11 cellular contexts compared by ENCODE assay signal in genomic region chr12:26845984-26846383, GRCh38. TPM values are rescaled to one million over a fixed set of nuclear protein-coding genes. Genes with fewer than 3 reads are reported as not detected.
A peak's percentile ranks its signal among the peaks of the same experiment; 100 is the strongest.
DNase-seq lines count a peak whose midpoint lies in the region; ATAC-seq and TF ChIP-seq lines count a peak whose summit lies in the region.
"Had no signal": no experiment of that assay in that cellular context is flagged by ENCODE, and none has a peak within 500 bp of the region (broad histone marks: within the 10 kb centered on the region; RNA-seq: fewer than 3 reads in every experiment).

No MANE protein-coding gene starts in this region.

- no peak overlapping the region for H3K4me3 Mint-ChIP-seq in CD4-positive, alpha-beta memory T cell
- no peak overlapping the region for H3K4me3 Mint-ChIP-seq in effector memory CD8-positive, alpha-beta T cell

- peak overlapping the region; percentile 30 for H3K4me2 ChIP-seq in osteoblast (ENCODE audit: insufficient read depth, low read length)

- DNase-seq in ELF-1 (ENCODE audit: low read depth, low spot score) (peak; percentile 18), NCI-H226 (peak; percentile 97), fibroblast of pulmonary artery (ENCODE audit: low read depth) (peak; percentile 98), osteoblast (ENCODE audit: insufficient read length, low spot score, missing footprints) (peak; percentile 86)
- no peak for DNase-seq in CD4-positive, alpha-beta memory T cell
- DNase-seq in effector memory CD8-positive, alpha-beta T cell = no peak
- DNase-seq: NCI-H2171, nucleus accumbens had no signal

- peaks cover 0 to 2% (median 0%) of the 10 kb centered on the region in 4 donors for H3K4me1 Mint-ChIP-seq in CD4-positive, alpha-beta memory T cell
- H3K4me1 Mint-ChIP-seq in effector memory CD8-positive, alpha-beta T cell (ENCODE audit: low read depth in 2 of 2) = peaks cover 0 to 3% of the 10 kb centered on the region in 2 donors

- H4K20me1 ChIP-seq in osteoblast (ENCODE audit: insufficient read depth, low read length) = no peaks in the 10 kb centered on the region

- H3K4me1 ChIP-seq in osteoblast (ENCODE audit: insufficient read depth, low read length) = peaks cover 7% of the 10 kb centered on the region
- H3K4me1 ChIP-seq in CD4-positive, alpha-beta memory T cell (ENCODE audit: insufficient read depth, low read length) = no peaks in the 10 kb centered on the region

- H3K9me3 ChIP-seq in osteoblast (ENCODE audit: low read depth, low read length) = no peaks in the 10 kb centered on the region
- H3K9me3 ChIP-seq in CD4-positive, alpha-beta memory T cell (ENCODE audit: control insufficient read depth in 1 of 2, low read length in 2 of 2) = no peaks in the 10 kb centered on the region

- intact Hi-C loops in CD4-positive, alpha-beta memory T cell (cut with micrococcal nuclease) = loop anchor here (1.0 kb wide), 1 partner anchor 13 kb away; the partner anchor contains the start of gene ITPR2

- POLR2A ChIA-PET in CD4-positive, alpha-beta memory T cell (lab: Charles Lee; ENCODE audit: partially characterized antibody) = no interaction called here

- H3K36me3 ChIP-seq in osteoblast (ENCODE audit: insufficient read depth, low read length) = no peaks in the 10 kb centered on the region
- H3K36me3 ChIP-seq in CD4-positive, alpha-beta memory T cell (ENCODE audit: insufficient read depth, low read length) = no peaks in the 10 kb centered on the region

- H3K27me3 ChIP-seq in osteoblast (ENCODE audit: insufficient read depth, low read length) = peaks cover 2% of the 10 kb centered on the region
- no peaks in the 10 kb centered on the region for H3K27me3 ChIP-seq in CD4-positive, alpha-beta memory T cell (ENCODE audit: insufficient read depth, low read length)

- TF ChIP-seq CTCF in fibroblast of pulmonary artery (IDR thresholded peaks at IDR 0.05; ENCODE audit: low read length, missing control alignments) (no peak), osteoblast (IDR thresholded peaks at IDR 0.05; ENCODE audit: extremely low read depth, low read depth, low read length) (no peak)

- H3K27me3 Mint-ChIP-seq in CD4-positive, alpha-beta memory T cell = peaks cover 7 to 14% of the 10 kb centered on the region in 2 donors
- H3K27me3 Mint-ChIP-seq in effector memory CD8-positive, alpha-beta T cell = peaks cover 19 to 20% of the 10 kb centered on the region in 2 donors

- H2AFZ ChIP-seq in osteoblast (ENCODE audit: low read length) = no peak overlapping the region

- ATAC-seq in HG03439 (IDR thresholded peaks at IDR 0.05; ENCODE audit: unreplicated experiment) = no peak
- no peak for ATAC-seq in effector memory CD8-positive, alpha-beta T cell (replicated peaks)
- ATAC-seq in HG03520 (IDR thresholded peaks at IDR 0.05; ENCODE audit: unreplicated experiment) = no peak

- CTCF ChIA-PET in CD4-positive, alpha-beta memory T cell (lab: Charles Lee; ENCODE audit: partially characterized antibody) = interaction anchor here (0.7 to 2.4 kb wide), 7 partner anchors 10 to 170 kb away, joined by 3 to 25 read pairs (median 3); partner anchors contain the start of gene ITPR2

- H3K27ac Mint-ChIP-seq in CD4-positive, alpha-beta memory T cell = no peak overlapping the region
- H3K27ac Mint-ChIP-seq in effector memory CD8-positive, alpha-beta T cell = no peak overlapping the region

- H3K27ac ChIP-seq in osteoblast (ENCODE audit: low read depth, low read length) = no peak overlapping the region
- no peak overlapping the region for H3K27ac ChIP-seq in CD4-positive, alpha-beta memory T cell (ENCODE audit: low read depth, low read length)

- H3K79me2 ChIP-seq in osteoblast (ENCODE audit: insufficient read depth, low read length) = no peaks in the 10 kb centered on the region

- H3K4me3 ChIP-seq in fibroblast of pulmonary artery (replicated peaks; ENCODE audit: low read depth, low read length) (no peak overlapping the region), osteoblast (ENCODE audit: insufficient read depth, low read length) (no peak overlapping the region)
- no peak overlapping the region for H3K4me3 ChIP-seq in CD4-positive, alpha-beta memory T cell (ENCODE audit: low read length in 2 of 2)

- no peaks in the 10 kb centered on the region for H3K9me3 Mint-ChIP-seq in CD4-positive, alpha-beta memory T cell
- no peaks in the 10 kb centered on the region for H3K9me3 Mint-ChIP-seq in effector memory CD8-positive, alpha-beta T cell
- H3K9me3 Mint-ChIP-seq: activated naive CD4-positive, alpha-beta T cell treated with anti-CD3 and anti-CD28 coated beads, Interleukin-2, amount 50 U/mL, for 72 hours had no signal

- H3K36me3 Mint-ChIP-seq in CD4-positive, alpha-beta memory T cell = no peaks in the 10 kb centered on the region
- H3K36me3 Mint-ChIP-seq in effector memory CD8-positive, alpha-beta T cell (ENCODE audit: insufficient read depth) = no peaks in the 10 kb centered on the region
- H3K36me3 Mint-ChIP-seq: activated naive CD4-positive, alpha-beta T cell treated with anti-CD3 and anti-CD28 coated beads, Interleukin-2, amount 50 U/mL, for 72 hours had no signal

RNA-seq across cellular contexts. Expression of gene ITPR2, which starts 13.0 kb away (rescaled TPM):
- 19.2 and 21.2 TPM in 2 replicates for total RNA-seq in osteoblast
- total RNA-seq in CD4-positive, alpha-beta memory T cell = 10 to 100 TPM; 54.7 to 55.6 TPM
- polyA plus RNA-seq in CD4-positive, alpha-beta memory T cell = 10 to 100 TPM in 1 of 2 donors, 1 to 10 TPM in 1; 4.7 to 13.4 TPM

Comparison
In these comparisons a context has a peak if more than half of its experiments do, and no peak if none do; other contexts are left out.
1. DNase-seq: peak in ELF-1 (single experiment), NCI-H226 (single experiment), fibroblast of pulmonary artery (single experiment) and osteoblast (single experiment); none in CD4-positive, alpha-beta memory T cell (0 of 5) and effector memory CD8-positive, alpha-beta T cell (0 of 3).